ENCODE assay signal across 1 cellular context in the genomic region with DNA sequence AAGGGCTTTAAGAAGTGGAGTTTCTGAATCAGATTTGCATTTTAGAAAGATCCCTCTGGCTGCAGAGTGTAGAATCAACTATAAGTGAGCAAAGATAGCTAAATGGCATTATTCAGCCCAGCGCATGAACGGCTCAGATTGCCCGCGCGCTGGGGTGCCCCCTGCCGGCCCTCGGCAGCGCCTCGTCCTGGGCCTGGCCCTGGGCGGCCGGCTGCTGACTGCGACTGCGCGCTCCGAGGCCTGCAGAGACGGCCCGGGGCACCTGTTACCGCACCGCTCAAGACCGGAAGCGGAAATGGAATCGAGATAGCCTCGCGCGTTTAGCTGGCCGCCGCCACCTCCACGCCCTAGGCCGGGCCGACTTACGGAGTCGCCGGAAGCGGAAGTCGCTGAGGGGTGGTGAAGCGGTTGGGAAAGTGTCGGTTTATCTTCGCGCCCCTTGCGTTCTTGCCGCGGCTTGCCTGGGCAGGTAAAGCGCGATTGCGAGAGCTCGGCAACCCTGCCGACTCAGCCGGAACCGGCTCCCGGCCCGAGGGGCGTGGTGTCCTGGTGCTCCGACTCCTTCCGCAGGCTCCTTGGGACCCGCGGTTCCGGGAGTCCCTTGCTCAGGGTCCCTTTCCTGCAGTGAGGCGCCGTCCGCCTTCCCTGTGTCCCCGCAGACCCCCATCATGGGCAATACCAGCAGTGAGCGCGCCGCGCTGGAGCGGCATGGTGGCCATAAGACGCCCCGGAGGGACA.
TF ChIP-seq lines count a peak whose summit lies in the region.

A gene with protein sequence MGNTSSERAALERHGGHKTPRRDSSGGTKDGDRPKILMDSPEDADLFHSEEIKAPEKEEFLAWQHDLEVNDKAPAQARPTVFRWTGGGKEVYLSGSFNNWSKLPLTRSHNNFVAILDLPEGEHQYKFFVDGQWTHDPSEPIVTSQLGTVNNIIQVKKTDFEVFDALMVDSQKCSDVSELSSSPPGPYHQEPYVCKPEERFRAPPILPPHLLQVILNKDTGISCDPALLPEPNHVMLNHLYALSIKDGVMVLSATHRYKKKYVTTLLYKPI (plus strand): TSS at position 557 of the 738 bp plus-strand sequence. CDS start 112 bp downstream, at position 669.

TF ChIP-seq in HepG2, 621 proteins besides CTCF, POLR2A, EP300 and RAD21 (continued from another document and continues in another):
- TF ChIP-seq, protein P1, sequence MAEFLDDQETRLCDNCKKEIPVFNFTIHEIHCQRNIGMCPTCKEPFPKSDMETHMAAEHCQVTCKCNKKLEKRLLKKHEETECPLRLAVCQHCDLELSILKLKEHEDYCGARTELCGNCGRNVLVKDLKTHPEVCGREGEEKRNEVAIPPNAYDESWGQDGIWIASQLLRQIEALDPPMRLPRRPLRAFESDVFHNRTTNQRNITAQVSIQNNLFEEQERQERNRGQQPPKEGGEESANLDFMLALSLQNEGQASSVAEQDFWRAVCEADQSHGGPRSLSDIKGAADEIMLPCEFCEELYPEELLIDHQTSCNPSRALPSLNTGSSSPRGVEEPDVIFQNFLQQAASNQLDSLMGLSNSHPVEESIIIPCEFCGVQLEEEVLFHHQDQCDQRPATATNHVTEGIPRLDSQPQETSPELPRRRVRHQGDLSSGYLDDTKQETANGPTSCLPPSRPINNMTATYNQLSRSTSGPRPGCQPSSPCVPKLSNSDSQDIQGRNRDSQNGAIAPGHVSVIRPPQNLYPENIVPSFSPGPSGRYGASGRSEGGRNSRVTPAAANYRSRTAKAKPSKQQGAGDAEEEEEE (CRISPR knock-in tag; IDR thresholded peaks at IDR 0.05; ENCODE audit: borderline replicate concordance): no peak
- TF ChIP-seq ZNF556 (CRISPR knock-in tag; IDR thresholded peaks at IDR 0.05; ENCODE audit: borderline replicate concordance) (peak; percentile 45; the same call in 1 of the 2 replicates), ISL2 (CRISPR knock-in tag; IDR thresholded peaks at IDR 0.05) (no peak; the same call in 1 of the 2 replicates), NFYB (CRISPR knock-in tag; IDR thresholded peaks at IDR 0.05) (peak; percentile 43), SYNCRIP (IDR thresholded peaks at IDR 0.05; ENCODE audit: insufficient read depth, low read depth, low read length) (no peak), LCORL (IDR thresholded peaks at IDR 0.05) (no peak), LCORL (CRISPR knock-in tag; IDR thresholded peaks at IDR 0.05) (no peak), ZNF557 (CRISPR knock-in tag; IDR thresholded peaks at IDR 0.05) (no peak), SNAPC2 (CRISPR knock-in tag; IDR thresholded peaks at IDR 0.05) (peak; percentile 37; the same call in 1 of the 2 replicates), ZNF816 (CRISPR knock-in tag; IDR thresholded peaks at IDR 0.05; ENCODE audit: borderline replicate concordance) (peak; percentile 72; the same call in 1 of the 2 replicates), GMEB2 (CRISPR knock-in tag; IDR thresholded peaks at IDR 0.05; ENCODE audit: low read depth) (no peak), TOE1 (CRISPR knock-in tag; IDR thresholded peaks at IDR 0.05) (no peak), FOXA1 (IDR thresholded peaks at IDR 0.05) (no peak), FOXA1 (CRISPR knock-in tag; IDR thresholded peaks at IDR 0.05) (no peak), PBX3 (CRISPR knock-in tag; IDR thresholded peaks at IDR 0.05; ENCODE audit: borderline replicate concordance) (no peak), MEIS1 (CRISPR knock-in tag; IDR thresholded peaks at IDR 0.05; ENCODE audit: borderline replicate concordance) (no peak), RAD51 (IDR thresholded peaks at IDR 0.05; ENCODE audit: borderline replicate concordance) (no peak), TSC22D2 (CRISPR knock-in tag; IDR thresholded peaks at IDR 0.05; ENCODE audit: borderline replicate concordance) (peak; percentile 81), BRD4 (CRISPR knock-in tag; IDR thresholded peaks at IDR 0.05) (no peak), SOX5 (CRISPR knock-in tag; IDR thresholded peaks at IDR 0.05; ENCODE audit: borderline replicate concordance) (peak; percentile 45; the same call in 1 of the 2 replicates), ZNF274 (CRISPR knock-in tag; IDR thresholded peaks at IDR 0.05) (no peak; the same call in 1 of the 2 replicates), KDM1A (CRISPR knock-in tag; IDR thresholded peaks at IDR 0.05) (no peak), SP1 (IDR thresholded peaks at IDR 0.05) (no peak), SP1 (CRISPR knock-in tag; IDR thresholded peaks at IDR 0.05) (peak; percentile 48; the same call in 1 of the 2 replicates), ZNF615 (CRISPR knock-in tag; IDR thresholded peaks at IDR 0.05; ENCODE audit: borderline replicate concordance) (no peak), KLF12 (CRISPR knock-in tag; IDR thresholded peaks at IDR 0.05; ENCODE audit: borderline replicate concordance) (no peak; the same call in 1 of the 2 replicates), ZNF547 (CRISPR knock-in tag; IDR thresholded peaks at IDR 0.05) (peak; percentile 53; the same call in 1 of the 2 replicates), SP4 (CRISPR knock-in tag; IDR thresholded peaks at IDR 0.05) (peak; percentile 55; the same call in 1 of the 2 replicates), ZNF670 (CRISPR knock-in tag; IDR thresholded peaks at IDR 0.05; ENCODE audit: borderline replicate concordance) (0 out of 2 replicates have a peak, but pooled peaks have one; percentile 73), NFIC (IDR thresholded peaks at IDR 0.05; ENCODE audit: low read length) (no peak), HNRNPLL (IDR thresholded peaks at IDR 0.05; ENCODE audit: low read depth, low read length, poor library complexity, severe bottlenecking) (peak; percentile 97), ZNF598 (CRISPR knock-in tag; IDR thresholded peaks at IDR 0.05; ENCODE audit: borderline replicate concordance) (peak; percentile 74; the same call in 1 of the 2 replicates), CENPX (CRISPR knock-in tag; IDR thresholded peaks at IDR 0.05) (no peak), FUBP1 (CRISPR knock-in tag; IDR thresholded peaks at IDR 0.05; ENCODE audit: borderline replicate concordance) (no peak), ZNF616 (CRISPR knock-in tag; IDR thresholded peaks at IDR 0.05; ENCODE audit: low read depth) (0 out of 2 replicates have a peak, but pooled peaks have one; percentile 65), PHB2 (IDR thresholded peaks at IDR 0.05; ENCODE audit: partially characterized antibody) (no peak), KLF11 (CRISPR knock-in tag; IDR thresholded peaks at IDR 0.05) (0 out of 2 replicates have a peak, but pooled peaks have one; percentile 38), TGIF2 (CRISPR knock-in tag; IDR thresholded peaks at IDR 0.05) (peak; percentile 62), TP53 (CRISPR knock-in tag; conservative IDR thresholded peaks at IDR 0.05) (0 out of 2 replicates have a peak, but pooled peaks have one; percentile 29), HNRNPL (IDR thresholded peaks at IDR 0.05; ENCODE audit: low read depth, low read length) (no peak), ZNF33B (CRISPR knock-in tag; IDR thresholded peaks at IDR 0.05) (peak; percentile 24; the same call in 1 of the 2 replicates)
- TF ChIP-seq, protein P2, sequence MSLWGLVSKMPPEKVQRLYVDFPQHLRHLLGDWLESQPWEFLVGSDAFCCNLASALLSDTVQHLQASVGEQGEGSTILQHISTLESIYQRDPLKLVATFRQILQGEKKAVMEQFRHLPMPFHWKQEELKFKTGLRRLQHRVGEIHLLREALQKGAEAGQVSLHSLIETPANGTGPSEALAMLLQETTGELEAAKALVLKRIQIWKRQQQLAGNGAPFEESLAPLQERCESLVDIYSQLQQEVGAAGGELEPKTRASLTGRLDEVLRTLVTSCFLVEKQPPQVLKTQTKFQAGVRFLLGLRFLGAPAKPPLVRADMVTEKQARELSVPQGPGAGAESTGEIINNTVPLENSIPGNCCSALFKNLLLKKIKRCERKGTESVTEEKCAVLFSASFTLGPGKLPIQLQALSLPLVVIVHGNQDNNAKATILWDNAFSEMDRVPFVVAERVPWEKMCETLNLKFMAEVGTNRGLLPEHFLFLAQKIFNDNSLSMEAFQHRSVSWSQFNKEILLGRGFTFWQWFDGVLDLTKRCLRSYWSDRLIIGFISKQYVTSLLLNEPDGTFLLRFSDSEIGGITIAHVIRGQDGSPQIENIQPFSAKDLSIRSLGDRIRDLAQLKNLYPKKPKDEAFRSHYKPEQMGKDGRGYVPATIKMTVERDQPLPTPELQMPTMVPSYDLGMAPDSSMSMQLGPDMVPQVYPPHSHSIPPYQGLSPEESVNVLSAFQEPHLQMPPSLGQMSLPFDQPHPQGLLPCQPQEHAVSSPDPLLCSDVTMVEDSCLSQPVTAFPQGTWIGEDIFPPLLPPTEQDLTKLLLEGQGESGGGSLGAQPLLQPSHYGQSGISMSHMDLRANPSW (CRISPR knock-in tag; IDR thresholded peaks at IDR 0.05; ENCODE audit: borderline replicate concordance): no peak
- TF ChIP-seq, protein P3, sequence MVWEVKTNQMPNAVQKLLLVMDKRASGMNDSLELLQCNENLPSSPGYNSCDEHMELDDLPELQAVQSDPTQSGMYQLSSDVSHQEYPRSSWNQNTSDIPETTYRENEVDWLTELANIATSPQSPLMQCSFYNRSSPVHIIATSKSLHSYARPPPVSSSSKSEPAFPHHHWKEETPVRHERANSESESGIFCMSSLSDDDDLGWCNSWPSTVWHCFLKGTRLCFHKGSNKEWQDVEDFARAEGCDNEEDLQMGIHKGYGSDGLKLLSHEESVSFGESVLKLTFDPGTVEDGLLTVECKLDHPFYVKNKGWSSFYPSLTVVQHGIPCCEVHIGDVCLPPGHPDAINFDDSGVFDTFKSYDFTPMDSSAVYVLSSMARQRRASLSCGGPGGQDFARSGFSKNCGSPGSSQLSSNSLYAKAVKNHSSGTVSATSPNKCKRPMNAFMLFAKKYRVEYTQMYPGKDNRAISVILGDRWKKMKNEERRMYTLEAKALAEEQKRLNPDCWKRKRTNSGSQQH (CRISPR knock-in tag; IDR thresholded peaks at IDR 0.05; ENCODE audit: low read depth): no peak; the same call in 1 of the 2 replicates
- TF ChIP-seq, protein P4, sequence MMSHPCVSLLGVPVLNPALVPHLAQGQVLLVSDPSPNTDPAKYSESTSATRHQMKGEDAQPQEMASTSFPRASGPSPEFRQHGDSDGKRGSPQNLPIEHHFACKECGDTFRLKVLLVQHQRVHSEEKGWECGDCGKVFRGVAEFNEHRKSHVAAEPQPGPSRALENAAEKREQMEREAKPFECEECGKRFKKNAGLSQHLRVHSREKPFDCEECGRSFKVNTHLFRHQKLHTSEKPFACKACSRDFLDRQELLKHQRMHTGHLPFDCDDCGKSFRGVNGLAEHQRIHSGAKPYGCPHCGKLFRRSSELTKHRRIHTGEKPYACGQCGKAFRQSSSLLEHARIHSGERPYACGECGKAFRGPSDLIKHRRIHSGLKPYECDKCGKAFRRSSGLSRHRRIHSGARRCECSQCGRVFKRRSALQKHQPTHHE (CRISPR knock-in tag; IDR thresholded peaks at IDR 0.05; ENCODE audit: borderline replicate concordance): no peak
- TF ChIP-seq, protein P5, sequence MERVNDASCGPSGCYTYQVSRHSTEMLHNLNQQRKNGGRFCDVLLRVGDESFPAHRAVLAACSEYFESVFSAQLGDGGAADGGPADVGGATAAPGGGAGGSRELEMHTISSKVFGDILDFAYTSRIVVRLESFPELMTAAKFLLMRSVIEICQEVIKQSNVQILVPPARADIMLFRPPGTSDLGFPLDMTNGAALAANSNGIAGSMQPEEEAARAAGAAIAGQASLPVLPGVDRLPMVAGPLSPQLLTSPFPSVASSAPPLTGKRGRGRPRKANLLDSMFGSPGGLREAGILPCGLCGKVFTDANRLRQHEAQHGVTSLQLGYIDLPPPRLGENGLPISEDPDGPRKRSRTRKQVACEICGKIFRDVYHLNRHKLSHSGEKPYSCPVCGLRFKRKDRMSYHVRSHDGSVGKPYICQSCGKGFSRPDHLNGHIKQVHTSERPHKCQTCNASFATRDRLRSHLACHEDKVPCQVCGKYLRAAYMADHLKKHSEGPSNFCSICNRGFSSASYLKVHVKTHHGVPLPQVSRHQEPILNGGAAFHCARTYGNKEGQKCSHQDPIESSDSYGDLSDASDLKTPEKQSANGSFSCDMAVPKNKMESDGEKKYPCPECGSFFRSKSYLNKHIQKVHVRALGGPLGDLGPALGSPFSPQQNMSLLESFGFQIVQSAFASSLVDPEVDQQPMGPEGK (CRISPR knock-in tag; IDR thresholded peaks at IDR 0.05): peak; percentile 9
